In genomic region chr1:156892190-156893047, GRCh38 we compare ENCODE assay signal across 8 cellular contexts. TPM values are rescaled to one million over a fixed set of nuclear protein-coding genes. Genes with fewer than 3 reads are reported as not detected.
DNase-seq lines count a peak whose midpoint lies in the region; ATAC-seq and TF ChIP-seq lines count a peak whose summit lies in the region.

No MANE protein-coding gene starts in this region.

- intact Hi-C loops in adrenal gland (cut with DNase I) (no loop called here), left cardiac atrium (cut with DNase I) (loop anchor here (2.0 to 5.0 kb wide), 3 partner anchors 28 to 55 kb away; partner anchors contain the start of gene LRRC71 (in 1 of the 2)), vagina (cut with DNase I) (no loop called here)

- H3K4me3 ChIP-seq in BLaER1 (no peak overlapping the region), adrenal gland (peak overlapping the region in 1 of 4 donors; percentile 52), vagina (peak overlapping the region; percentile 44 to 54)

- H3K27me3 ChIP-seq in BLaER1 (peaks cover 50% of the 10 kb centered on the region), adrenal gland (peaks cover 8% of the 10 kb centered on the region), vagina (no peaks in the 10 kb centered on the region)

- TF ChIP-seq CTCF in adrenal gland (IDR thresholded peaks at IDR 0.05), result peak; percentile 77 to 89 (median 82)
- peak; percentile 52 to 90 (median 84) for TF ChIP-seq CTCF in vagina (IDR thresholded peaks at IDR 0.05)

- H3K9ac ChIP-seq in BLaER1, result no peak overlapping the region

- H3K4me1 ChIP-seq in BLaER1 (peaks cover 66% of the 10 kb centered on the region), adrenal gland (replicated peaks in 1 of 2) (peaks cover 0 to 28% of the 10 kb centered on the region in 2 donors), vagina (peaks cover 32% of the 10 kb centered on the region)

- ATAC-seq in GM21723 (IDR thresholded peaks at IDR 0.05; ENCODE audit: unreplicated experiment), result peak; percentile 70
- peak; percentile 85 to 88 for ATAC-seq in left cardiac atrium

- peaks cover 57% of the 10 kb centered on the region for H3K27me3 Mint-ChIP-seq in T-helper 1 cell treated with Interleukin-12 subunit alpha and Interleukin-12 subunit beta and Interleukin-4 antibody, amounts not matched to agents 30 μg/mL and 1 μg/mL, for 36 hours (ENCODE audit: low read depth)

- H3K36me3 ChIP-seq in BLaER1, result no peaks in the 10 kb centered on the region
- no peaks in the 10 kb centered on the region for H3K36me3 ChIP-seq in adrenal gland (replicated peaks in 1 of 2)
- H3K36me3 ChIP-seq in vagina, result no peaks in the 10 kb centered on the region

- TF ChIP-seq POLR2A in adrenal gland (IDR thresholded peaks at IDR 0.05) (no peak), vagina (IDR thresholded peaks at IDR 0.05) (no peak)

- no peaks in the 10 kb centered on the region for H3K9me3 ChIP-seq in BLaER1
- no peaks in the 10 kb centered on the region for H3K9me3 ChIP-seq in adrenal gland (replicated peaks in 1 of 3)
- H3K9me3 ChIP-seq in vagina, result no peaks in the 10 kb centered on the region

- no peak overlapping the region for H3K27ac Mint-ChIP-seq in T-helper 1 cell treated with Interleukin-12 subunit alpha and Interleukin-12 subunit beta and Interleukin-4 antibody, amounts not matched to agents 30 μg/mL and 1 μg/mL, for 36 hours

- H3K9me3 Mint-ChIP-seq in T-helper 1 cell treated with Interleukin-12 subunit alpha and Interleukin-12 subunit beta and Interleukin-4 antibody, amounts not matched to agents 30 μg/mL and 1 μg/mL, for 36 hours, result no peaks in the 10 kb centered on the region

- peak overlapping the region; percentile 68 for H3K4me3 Mint-ChIP-seq in T-helper 1 cell treated with Interleukin-12 subunit alpha and Interleukin-12 subunit beta and Interleukin-4 antibody, amounts not matched to agents 30 μg/mL and 1 μg/mL, for 36 hours

- H3K4me1 Mint-ChIP-seq in T-helper 1 cell treated with Interleukin-12 subunit alpha and Interleukin-12 subunit beta and Interleukin-4 antibody, amounts not matched to agents 30 μg/mL and 1 μg/mL, for 36 hours (ENCODE audit: low read depth), result peaks cover 6% of the 10 kb centered on the region

- H3K36me3 Mint-ChIP-seq in T-helper 1 cell treated with Interleukin-12 subunit alpha and Interleukin-12 subunit beta and Interleukin-4 antibody, amounts not matched to agents 30 μg/mL and 1 μg/mL, for 36 hours (ENCODE audit: low read depth), result no peaks in the 10 kb centered on the region

- DNase-seq in NCI-H1105 treated with DMSO at 0.1 percent for 48 hours (lab: John Stamatoyannopoulos, UW) (peak; percentile 62), adrenal gland (peak; percentile 85 to 96 (median 92)), left cardiac atrium (peak; percentile 96), renal cortical epithelial cell (ENCODE audit: low read depth) (peak; percentile 72), vagina (ENCODE audit: extremely low spot score in 2 of 2) (peak in 1 of 2 donors; percentile 94)

- H3K27ac ChIP-seq in BLaER1 (no peak overlapping the region), adrenal gland (peak overlapping the region in 4 of 5 donors; percentile 54 to 89 (median 79)), vagina (peak overlapping the region; percentile 89)

- no peaks in the 10 kb centered on the region for H4K20me1 ChIP-seq in BLaER1

- peak overlapping the region; percentile 74 for H3K4me2 ChIP-seq in BLaER1

- WGBS in adrenal gland, 4 donors, result 4 to 10% (median 6%) methylated on average over 43 to 48 of the region's 48 CpGs

RNA-seq across cellular contexts. Expression of gene PEAR1, which starts 1.1 kb away (rescaled TPM):
- 10 to 100 TPM in 5 of 8 donors, 1 to 10 TPM in 3; 4.7 to 31.1 (median 12.8) TPM for total RNA-seq in adrenal gland
- 10 to 100 TPM in 1 of 3 donors, 1 to 10 TPM in 2; 4.2 to 15.1 (median 6.2) TPM for polyA plus RNA-seq in adrenal gland
- 10 to 100 TPM in 1 of 2 donors, 1 to 10 TPM in 1; 7.2 to 10.4 TPM for total RNA-seq in left cardiac atrium
- 2.1 and 3.9 TPM in 2 replicates for total RNA-seq in renal cortical epithelial cell
- total RNA-seq in vagina, result 11.5 TPM

RNA-seq across cellular contexts. Expression of gene LRRC71, which starts 28.0 kb away (rescaled TPM):
- under 1 TPM in 4 of 8 donors, not detected in 4; 0.11 to 0.39 (median 0.23) TPM for total RNA-seq in adrenal gland
- 1 to 10 TPM in 2 of 3 donors, under 1 TPM in 1; 0.20 to 4.6 (median 1.2) TPM for polyA plus RNA-seq in adrenal gland
- total RNA-seq in left cardiac atrium, result not detected
- total RNA-seq in renal cortical epithelial cell, result not detected in 2 replicates
- total RNA-seq in vagina, result not detected

RNA-seq across cellular contexts. Expression of gene NTRK1, which starts 31.8 kb away (rescaled TPM):
- 10 to 100 TPM in 1 of 8 donors, 1 to 10 TPM in 2, under 1 TPM in 4, not detected in 1; 0.26 to 11.2 (median 0.78) TPM for total RNA-seq in adrenal gland
- 10 to 100 TPM in 2 of 3 donors, 1 to 10 TPM in 1; 1.1 to 22.6 (median 13.6) TPM for polyA plus RNA-seq in adrenal gland
- total RNA-seq in left cardiac atrium, result 1 to 10 TPM; 2.1 to 2.5 TPM
- total RNA-seq in renal cortical epithelial cell, result not detected in 2 replicates
- total RNA-seq in vagina, result 2.9 TPM

RNA-seq across cellular contexts. Expression of gene INSRR, which starts 33.5 kb away (rescaled TPM):
- total RNA-seq in adrenal gland, result 1 to 10 TPM in 1 of 8 donors, under 1 TPM in 5, not detected in 2; 0.04 to 1.3 (median 0.25) TPM
- polyA plus RNA-seq in adrenal gland, result 1 to 10 TPM in 2 of 3 donors, under 1 TPM in 1; 0.22 to 8.7 (median 1.5) TPM
- total RNA-seq in left cardiac atrium, result under 1 TPM; 0.05 to 0.12 TPM
- not detected in 2 replicates for total RNA-seq in renal cortical epithelial cell
- not detected for total RNA-seq in vagina

Comparison
In these comparisons a context has a peak if more than half of its experiments do, and no peak if none do; other contexts are left out.
1. intact Hi-C loops: an anchor here in left cardiac atrium (2.0 to 5.0 kb wide); none called in adrenal gland and vagina.